Comparison of ENCODE assay signal across 25 cellular contexts in genomic region chr18:28123401-28124030, GRCh38. TPM values are rescaled to one million over a fixed set of nuclear protein-coding genes. Genes with fewer than 3 reads are reported as not detected.
DNase-seq lines count a peak whose midpoint lies in the region; ATAC-seq and TF ChIP-seq lines count a peak whose summit lies in the region.
"Had no signal": no experiment of that assay in that cellular context is flagged by ENCODE, and none has a peak within 500 bp of the region (broad histone marks: within the 10 kb centered on the region; RNA-seq: fewer than 3 reads in every experiment).

No MANE protein-coding gene starts in this region.

- peaks cover 3% of the 10 kb centered on the region; the same call in 1 of the 2 replicates for H4K20me1 ChIP-seq in IMR-90 (ENCODE audit: insufficient read depth, low read length)
- no peaks in the 10 kb centered on the region for H4K20me1 ChIP-seq in fibroblast of lung (ENCODE audit: control insufficient read depth, extremely low read depth, insufficient read depth, low read length)

- CTCF ChIA-PET in IMR-90 (lab: Yijun Ruan, JAX) = interaction anchor here (0.6 kb wide), 1 partner anchor 15 kb away, joined by 4 read pairs; no protein-coding TSS in a partner anchor

- no peak overlapping the region for H2BK120ac ChIP-seq in IMR-90 (ENCODE audit: low read depth, low read length)

- no peaks in the 10 kb centered on the region for H3K27me3 Mint-ChIP-seq in osteocyte (ENCODE audit: unreplicated experiment)
- H3K27me3 Mint-ChIP-seq: stimulated activated memory B cell treated with anti-CD40 and anti-IgM and Interleukin-4, amounts not matched to agents 10 μg/mL and 1 μg/mL and 100 μg/mL, for 72 hours had no signal

- H3K4me3 Mint-ChIP-seq in osteocyte (ENCODE audit: unreplicated experiment) = peak overlapping the region; percentile 22
- H3K4me3 Mint-ChIP-seq: activated CD8-positive, alpha-beta T cell treated with anti-CD3 and anti-CD28 coated beads, Interleukin-2, amount 10 ng/mL, durations not matched to agents 7 days and 5 days; CD8-positive, alpha-beta T cell; stimulated activated memory B cell treated with anti-CD40 and anti-IgM and Interleukin-4, amounts not matched to agents 10 μg/mL and 1 μg/mL and 100 μg/mL, for 72 hours had no signal

- H2BK15ac ChIP-seq in IMR-90 (ENCODE audit: low read depth, low read length) = 0 out of 3 replicates have a peak overlapping the region, but pooled peaks have one; percentile 8

- no TSS peak for BruUV-seq in IMR-90 (replicated peaks; lab: Mats Ljungman, UMichigan)

- in situ Hi-C loops in IMR-90 (cut with MboI; ENCODE audit: low sequenced_read_pairs) = no loop called here

- 0 out of 2 replicates have a peak overlapping the region, but pooled peaks have one; percentile 19 for H3K14ac ChIP-seq in IMR-90 (replicated peaks; ENCODE audit: low read depth, low read length)

- no peak overlapping the region for H2BK5ac ChIP-seq in IMR-90 (ENCODE audit: low read depth, low read length, poor library complexity, severe bottlenecking)

- H3K36me3 Mint-ChIP-seq in osteocyte (ENCODE audit: unreplicated experiment) = no peaks in the 10 kb centered on the region
- H3K36me3 Mint-ChIP-seq: CD8-positive, alpha-beta T cell; stimulated activated memory B cell treated with anti-CD40 and anti-IgM and Interleukin-4, amounts not matched to agents 10 μg/mL and 1 μg/mL and 100 μg/mL, for 72 hours had no signal

- H4K8ac ChIP-seq in IMR-90 (ENCODE audit: low read depth in 2 of 2, low read length in 2 of 2) = peak overlapping the region in 1 of 2 experiments; percentile 53; a peak in 1 of 4 replicates

- H3K27ac Mint-ChIP-seq in osteocyte (ENCODE audit: unreplicated experiment) = peak overlapping the region; percentile 52
- H3K27ac Mint-ChIP-seq: activated CD8-positive, alpha-beta T cell treated with anti-CD3 and anti-CD28 coated beads, Interleukin-2, amount 10 ng/mL, durations not matched to agents 7 days and 5 days; CD8-positive, alpha-beta T cell; stimulated activated memory B cell treated with anti-CD40 and anti-IgM and Interleukin-4, amounts not matched to agents 10 μg/mL and 1 μg/mL and 100 μg/mL, for 72 hours had no signal

- H3K9ac ChIP-seq in IMR-90 (ENCODE audit: low read depth, low read length) (no peak overlapping the region), fibroblast of lung (ENCODE audit: insufficient read depth, low read length) (no peak overlapping the region)

- H3K36me3 ChIP-seq in IMR-90 (ENCODE audit: control insufficient read depth, insufficient read depth, low read length) (no peaks in the 10 kb centered on the region), fibroblast of lung (ENCODE audit: control insufficient read depth, insufficient read depth, low read length) (no peaks in the 10 kb centered on the region), left lung (no peaks in the 10 kb centered on the region)
- H3K36me3 ChIP-seq: neutrophil, spleen, suprapubic skin had no signal

- WGBS in IMR-90 (ENCODE audit: extremely low coverage in 2 of 2, insufficient read length in 1 of 2), 2 experiments = no CpG with 5 or more reads among the region's 3 CpGs

- H3K56ac ChIP-seq in IMR-90 (ENCODE audit: extremely low read depth, insufficient read depth, low read length) = no peak overlapping the region

- H3K4me2 ChIP-seq in IMR-90 (ENCODE audit: low read depth, low read length) (peak overlapping the region; percentile 99; the same call in 1 of the 2 replicates), fibroblast of lung (ENCODE audit: extremely low read depth, insufficient read depth, low read length) (peak overlapping the region; percentile 17)

- H2AK9ac ChIP-seq in IMR-90 (replicated peaks; ENCODE audit: low read depth, low read length, poor library complexity) = no peak overlapping the region

- H2AK5ac ChIP-seq in IMR-90 (ENCODE audit: low read depth, low read length) = no peak overlapping the region

- no peaks in the 10 kb centered on the region for H3K9me3 ChIP-seq in IMR-90 (ENCODE audit: control insufficient read depth, insufficient read depth, low read length)
- H3K9me3 ChIP-seq in fibroblast of lung (ENCODE audit: control insufficient read depth, insufficient read depth, low read depth, low read length) = no peaks in the 10 kb centered on the region
- no peaks in the 10 kb centered on the region for H3K9me3 ChIP-seq in left lung
- H3K9me3 ChIP-seq: neutrophil, spleen, suprapubic skin had no signal

- H3K4me3 ChIP-seq in IMR-90 (ENCODE audit: insufficient read depth, low read depth, low read length) (peak overlapping the region; percentile 41; the same call in 1 of the 2 replicates), fibroblast of lung (replicated peaks in 1 of 4; ENCODE audit: control extremely low read depth in 1 of 4, insufficient read depth in 1 of 4, low read depth in 3 of 4, low read length in 4 of 4) (peak overlapping the region in 1 of 4 experiments; percentile 17), left lung (no peak overlapping the region)
- H3K4me3 ChIP-seq: spleen, suprapubic skin had no signal

- H3K27ac ChIP-seq in IMR-90 (ENCODE audit: insufficient read depth, low read length) (no peak overlapping the region), fibroblast of lung (ENCODE audit: insufficient read depth, low read length) (no peak overlapping the region), left lung (no peak overlapping the region)
- H3K27ac ChIP-seq: neutrophil, suprapubic skin had no signal

- no peak overlapping the region; the same call in 1 of the 2 replicates for H2BK20ac ChIP-seq in IMR-90 (ENCODE audit: low read depth, low read length)

- no peaks in the 10 kb centered on the region for H3K79me2 ChIP-seq in fibroblast of lung (ENCODE audit: control insufficient read depth, insufficient read depth, low read length)

- H4K91ac ChIP-seq in IMR-90 (ENCODE audit: insufficient read depth, low read depth, low read length) = no peak overlapping the region

- H3K23ac ChIP-seq in IMR-90 (ENCODE audit: low read depth, low read length) = no peak overlapping the region

- H3K27me3 ChIP-seq in IMR-90 (ENCODE audit: control insufficient read depth, insufficient read depth, low read length) (no peaks in the 10 kb centered on the region), fibroblast of lung (ENCODE audit: control insufficient read depth, insufficient read depth, low read length) (no peaks in the 10 kb centered on the region), left lung (no peaks in the 10 kb centered on the region)
- H3K27me3 ChIP-seq: neutrophil, spleen, suprapubic skin had no signal

- peak overlapping the region; percentile 72; the same call in 1 of the 2 replicates for H4K5ac ChIP-seq in IMR-90 (ENCODE audit: low read depth, low read length)

- dilution Hi-C loops in IMR-90 (cut with HindIII; ENCODE audit: low sequenced_read_pairs, unreplicated experiment) = no loop called here

- intact Hi-C loops in IMR-90 (cut with micrococcal nuclease) = no loop called here
- intact Hi-C loops in left lung (cut with DNase I) = loop anchor here in 1 of 2 donors (10.0 kb wide), 1 partner anchor 59 kb away; no protein-coding TSS in a partner anchor

- no peak for TF ChIP-seq POLR2A in IMR-90 (IDR thresholded peaks at IDR 0.05; ENCODE audit: low read depth, low read length)

- peaks cover 55% of the 10 kb centered on the region for H3K4me1 Mint-ChIP-seq in osteocyte (ENCODE audit: unreplicated experiment)
- H3K4me1 Mint-ChIP-seq: stimulated activated memory B cell treated with anti-CD40 and anti-IgM and Interleukin-4, amounts not matched to agents 10 μg/mL and 1 μg/mL and 100 μg/mL, for 72 hours had no signal

- H3K9me3 Mint-ChIP-seq in osteocyte (ENCODE audit: unreplicated experiment) = no peaks in the 10 kb centered on the region

- DNase-seq in Ammon's horn (ENCODE audit: low spot score) = peak; percentile 45
- no peak for DNase-seq in IMR-90
- DNase-seq in fibroblast of lung (ENCODE audit: low read depth in 2 of 2) = no peak
- no peak for DNase-seq in osteocyte (ENCODE audit: extremely low spot score, unreplicated experiment)
- DNase-seq in NCI-H510A (lab: John Stamatoyannopoulos, UW) = no peak
- DNase-seq in left lung = no peak
- DNase-seq in epidermal melanocyte (ENCODE audit: insufficient read length, low spot score) = no peak
- DNase-seq: activated CD4-positive, alpha-beta T cell treated with anti-CD3 and anti-CD28 coated beads for 1 hour; activated CD8-positive, alpha-beta T cell treated with anti-CD3 and anti-CD28 coated beads, Interleukin-2, amount 10 ng/mL, durations not matched to agents 7 days and 5 days; activated gamma-delta T cell; CD8-positive, alpha-beta T cell; DMS153; effector memory CD4-positive, alpha-beta T cell; islet precursor cell; mammary epithelial cell; NCI-H1092; NCI-H1930; spleen; stimulated activated CD4-positive, alpha-beta T cell treated with anti-CD3 and anti-CD28 coated beads, Interleukin-4, amount 100 ng/mL, for 1 hour; T-helper 1 cell had no signal

- H3K18ac ChIP-seq in IMR-90 (ENCODE audit: low read depth, low read length) = peak overlapping the region; percentile 86; the same call in 1 of the 2 replicates

- POLR2A ChIA-PET in IMR-90 (lab: Charles Lee; ENCODE audit: unreplicated experiment) = no interaction called here

- H3K79me1 ChIP-seq in IMR-90 (ENCODE audit: low read depth in 1 of 2, low read length in 2 of 2) = peaks cover 16 to 53% of the 10 kb centered on the region in 2 experiments; a peak in 3 of 4 replicates

- peaks cover 5% of the 10 kb centered on the region; the same call in 1 of the 2 replicates for H3K4me1 ChIP-seq in IMR-90 (ENCODE audit: control insufficient read depth, insufficient read depth, low read length)
- no peaks in the 10 kb centered on the region for H3K4me1 ChIP-seq in fibroblast of lung (ENCODE audit: control insufficient read depth, extremely low read depth, insufficient read depth, low read length)
- no peaks in the 10 kb centered on the region for H3K4me1 ChIP-seq in left lung
- H3K4me1 ChIP-seq: suprapubic skin had no signal

- H2AFZ ChIP-seq in IMR-90 (replicated peaks; ENCODE audit: low read length, poor library complexity) (no peak overlapping the region), fibroblast of lung (ENCODE audit: low read length) (no peak overlapping the region)

- H3K4ac ChIP-seq in IMR-90 (ENCODE audit: low read depth, low read length) = no peak overlapping the region

- TF ChIP-seq CTCF in IMR-90 (conservative IDR thresholded peaks at IDR 0.05; ENCODE audit: low read depth, low read length) (no peak), fibroblast of lung (conservative IDR thresholded peaks at IDR 0.05 in 1 of 2, IDR thresholded peaks at IDR 0.05 in 1 of 2; ENCODE audit: low read depth in 1 of 2, low read length in 2 of 2) (no peak), osteocyte (IDR thresholded peaks at IDR 0.05) (no peak), left lung (IDR thresholded peaks at IDR 0.05) (no peak)

- no peak for TF ChIP-seq RAD21 in IMR-90 (IDR thresholded peaks at IDR 0.05; ENCODE audit: low read length)

- ATAC-seq in IMR-90 (ENCODE audit: low read depth) (no peak; the same call in 1 of the 2 replicates), GM18498 (IDR thresholded peaks at IDR 0.05; ENCODE audit: unreplicated experiment) (no peak), left lung (no peak)
- ATAC-seq: activated CD8-positive, alpha-beta T cell treated with anti-CD3 and anti-CD28 coated beads, Interleukin-2, amount 10 ng/mL, durations not matched to agents 7 days and 5 days; CD8-positive, alpha-beta T cell; stimulated activated memory B cell treated with anti-CD40 and anti-IgM and Interleukin-4, amounts not matched to agents 10 μg/mL and 1 μg/mL and 100 μg/mL, for 72 hours had no signal

- peaks cover 8% of the 10 kb centered on the region for H3K9me1 ChIP-seq in IMR-90 (ENCODE audit: insufficient read depth, low read length)

RNA-seq across cellular contexts. Expression of gene CDH2, which starts 53.4 kb away (rescaled TPM):
- total RNA-seq in IMR-90 (2012; rRNA removed) = 105 and 111 TPM in 2 replicates
- polyA plus RNA-seq in IMR-90 (2012; rRNA removed) = 53.3 and 55.6 TPM in 2 replicates
- 14.4 and 20.4 TPM in 2 replicates for polyA plus RNA-seq in IMR-90 (2012; cell fraction: cytosol; rRNA removed)
- polyA plus RNA-seq in IMR-90 (2012; cell fraction: nucleus; rRNA removed; ENCODE audit: low replicate concordance) = 5.2 and 17.4 TPM in 2 replicates
- total RNA-seq in fibroblast of lung = 2.0 and 8.7 TPM in 2 replicates
- polyA plus RNA-seq in fibroblast of lung = 15.3 and 18.9 TPM in 2 replicates
- polyA plus RNA-seq in fibroblast of lung (2012) = 7.3 and 9.9 TPM in 2 replicates
- polyA minus RNA-seq in fibroblast of lung (ENCODE audit: low replicate concordance) = 9.0 and 18.1 TPM in 2 replicates
- total RNA-seq in osteocyte = 83.8 and 87.2 TPM in 2 replicates
- 10 to 100 TPM in 1 of 2 donors, 1 to 10 TPM in 1; 1.6 to 15.0 TPM for total RNA-seq in left lung
- total RNA-seq: G401 had no signal
- polyA plus RNA-seq: mammary epithelial cell had no signal
